18 cellular contexts compared by ENCODE assay signal in the genomic region with DNA sequence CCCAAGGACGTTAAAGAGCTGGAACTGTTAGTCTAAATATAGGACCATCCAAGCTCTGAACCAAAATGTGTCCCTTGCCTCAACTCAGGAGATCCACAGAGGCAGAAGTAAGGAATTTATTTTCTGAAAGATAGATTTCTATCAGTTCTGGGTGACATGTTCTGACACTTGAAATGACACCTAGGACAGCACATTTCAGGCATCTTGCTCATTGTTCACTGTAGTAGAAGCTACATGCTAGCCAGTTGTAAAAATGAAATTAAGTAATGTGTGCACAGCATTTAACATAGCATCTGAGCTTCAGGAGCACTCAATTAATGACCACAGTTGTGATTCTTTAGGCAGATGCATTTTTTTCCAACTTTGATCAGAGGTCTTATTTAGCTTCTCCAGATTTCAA. TPM values are rescaled to one million over a fixed set of nuclear protein-coding genes. Genes with fewer than 3 reads are reported as not detected.
DNase-seq lines count a peak whose midpoint lies in the region; ATAC-seq and TF ChIP-seq lines count a peak whose summit lies in the region.
"Had no signal": no experiment of that assay in that cellular context is flagged by ENCODE, and none has a peak within 500 bp of the region (broad histone marks: within the 10 kb centered on the region; RNA-seq: fewer than 3 reads in every experiment).

No MANE protein-coding gene starts in this region.

- no peak overlapping the region for H3K18ac ChIP-seq in mesenchymal stem cell (ENCODE audit: low read depth in 1 of 2, low read length in 2 of 2)

- H2AK5ac ChIP-seq in mesenchymal stem cell (ENCODE audit: low read length, severe bottlenecking), result no peak overlapping the region

- no peak overlapping the region for H3K14ac ChIP-seq in mesenchymal stem cell (ENCODE audit: low read length in 2 of 2)

- H3K23ac ChIP-seq in mesenchymal stem cell (ENCODE audit: low read length in 2 of 2), result no peak overlapping the region

- no peaks in the 10 kb centered on the region for H3K9me3 ChIP-seq in BLaER1 treated with 17β-estradiol and CSF1 and Interleukin-3, amounts not matched to agents 10 nM and 100 nM (replicated peaks in 1 of 11)
- no peaks in the 10 kb centered on the region for H3K9me3 ChIP-seq in CD8-positive, alpha-beta T cell (ENCODE audit: low read length)
- H3K9me3 ChIP-seq in mesenchymal stem cell (ENCODE audit: control insufficient read depth, low read length) (no peaks in the 10 kb centered on the region), SK-N-SH (no peaks in the 10 kb centered on the region)
- H3K9me3 ChIP-seq: heart right ventricle, vagina had no signal

- peak overlapping the region in 4 of 11 experiments; percentile 2 to 60 (median 33); a peak in 7 of 22 replicates for H3K27ac ChIP-seq in BLaER1 treated with 17β-estradiol and CSF1 and Interleukin-3, amounts not matched to agents 10 nM and 100 nM
- H3K27ac ChIP-seq in CD8-positive, alpha-beta T cell (ENCODE audit: low read depth, low read length), result no peak overlapping the region
- H3K27ac ChIP-seq in mesenchymal stem cell (ENCODE audit: low read length, poor library complexity, severe bottlenecking) (no peak overlapping the region), SK-N-SH (ENCODE audit: low read depth in 2 of 2, low read length in 1 of 2) (no peak overlapping the region)
- H3K27ac ChIP-seq: GM23248, vagina had no signal

- peaks cover 32 to 91% (median 48%) of the 10 kb centered on the region in 10 experiments for H3K4me1 ChIP-seq in BLaER1 treated with 17β-estradiol and CSF1 and Interleukin-3, amounts not matched to agents 10 nM and 100 nM
- peaks cover 34% of the 10 kb centered on the region for H3K4me1 ChIP-seq in CD8-positive, alpha-beta T cell (ENCODE audit: insufficient read depth, low read length)
- H3K4me1 ChIP-seq in mesenchymal stem cell (ENCODE audit: control insufficient read depth, insufficient read depth, low read depth, low read length) (no peaks in the 10 kb centered on the region), SK-N-SH (ENCODE audit: control insufficient read depth in 1 of 2, insufficient read depth in 2 of 2, low read depth in 1 of 2, low read length in 1 of 2) (no peaks in the 10 kb centered on the region)
- H3K4me1 ChIP-seq: vagina had no signal

- peaks cover 0 to 9% (median 0%) of the 10 kb centered on the region in 11 experiments; a peak in 4 of 22 replicates for H3K36me3 ChIP-seq in BLaER1 treated with 17β-estradiol and CSF1 and Interleukin-3, amounts not matched to agents 10 nM and 100 nM
- H3K36me3 ChIP-seq in CD8-positive, alpha-beta T cell (ENCODE audit: insufficient read depth, low read length), result no peaks in the 10 kb centered on the region
- H3K36me3 ChIP-seq in mesenchymal stem cell (ENCODE audit: control insufficient read depth in 1 of 2, insufficient read depth in 2 of 2, low read depth in 1 of 2, low read length in 2 of 2) (no peaks in the 10 kb centered on the region), SK-N-SH (replicated peaks in 1 of 2; ENCODE audit: control insufficient read depth in 1 of 2, insufficient read depth in 2 of 2, low read length in 1 of 2) (no peaks in the 10 kb centered on the region)
- H3K36me3 ChIP-seq: heart right ventricle, vagina had no signal

- no peaks in the 10 kb centered on the region for H3K27me3 ChIP-seq in BLaER1 treated with 17β-estradiol and CSF1 and Interleukin-3, amounts not matched to agents 10 nM and 100 nM
- no peaks in the 10 kb centered on the region for H3K27me3 ChIP-seq in CD8-positive, alpha-beta T cell (ENCODE audit: insufficient read depth, low read length)
- H3K27me3 ChIP-seq in mesenchymal stem cell (ENCODE audit: control insufficient read depth in 1 of 2, insufficient read depth in 1 of 2, low read length in 2 of 2) (peaks cover 53 to 91% of the 10 kb centered on the region in 2 experiments), SK-N-SH (ENCODE audit: insufficient read depth) (peaks cover 23% of the 10 kb centered on the region; the same call in 1 of the 2 replicates)
- H3K27me3 ChIP-seq: vagina had no signal

- no peaks in the 10 kb centered on the region for H3K79me2 ChIP-seq in SK-N-SH (ENCODE audit: insufficient read depth)

- H3K9ac ChIP-seq in BLaER1 treated with 17β-estradiol and CSF1 and Interleukin-3, amounts not matched to agents 10 nM and 100 nM, result peak overlapping the region in 3 of 11 experiments; percentile 19 to 51 (median 38); a peak in 4 of 22 replicates
- no peak overlapping the region for H3K9ac ChIP-seq in mesenchymal stem cell (ENCODE audit: low read length)
- H3K9ac ChIP-seq in SK-N-SH, result no peak overlapping the region
- H3K9ac ChIP-seq: GM23248 had no signal

- H2BK5ac ChIP-seq in mesenchymal stem cell (ENCODE audit: low read depth, low read length, poor library complexity, severe bottlenecking), result no peak overlapping the region

- no peaks in the 10 kb centered on the region for H3K9me2 ChIP-seq in SK-N-SH

- no peak overlapping the region for H4K8ac ChIP-seq in mesenchymal stem cell (ENCODE audit: low read length)

- H2BK12ac ChIP-seq in mesenchymal stem cell (ENCODE audit: low read length in 2 of 2), result no peak overlapping the region

- no peaks in the 10 kb centered on the region for H3K79me1 ChIP-seq in mesenchymal stem cell (replicated peaks; ENCODE audit: low read length, poor library complexity, severe bottlenecking)

- peak overlapping the region in 3 of 10 experiments; percentile 17 to 59 (median 23); a peak in 7 of 20 replicates for H3K4me3 ChIP-seq in BLaER1 treated with 17β-estradiol and CSF1 and Interleukin-3, amounts not matched to agents 10 nM and 100 nM
- H3K4me3 ChIP-seq in CD8-positive, alpha-beta T cell (ENCODE audit: low read depth, low read length), result no peak overlapping the region
- H3K4me3 ChIP-seq in mesenchymal stem cell (ENCODE audit: insufficient read depth in 1 of 2, low read depth in 1 of 2, low read length in 2 of 2) (no peak overlapping the region), SK-N-SH (ENCODE audit: low read depth in 2 of 2, low read length in 1 of 2) (no peak overlapping the region)
- H3K4me3 ChIP-seq: GM23248 had no signal

- POLR2A ChIA-PET in CD8-positive, alpha-beta T cell (lab: Charles Lee), result interaction anchor here (0.8 to 2.0 kb wide), 4 partner anchors 9 to 54 kb away, joined by 3 to 7 read pairs (median 4); no protein-coding TSS in a partner anchor
- POLR2A ChIA-PET in activated CD8-positive, alpha-beta T cell treated with anti-CD3 and anti-CD28 coated beads, Interleukin-2, amount 10 ng/mL, durations not matched to agents 7 days and 5 days (lab: Charles Lee), result interaction anchor here (0.7 to 3.3 kb wide), 8 partner anchors 15 to 256 kb away, joined by 3 to 23 read pairs (median 3); a partner anchor contains a TSS
- POLR2A ChIA-PET in SK-N-SH (lab: Yijun Ruan, JAX), result no interaction called here

- peak overlapping the region; percentile 78 for H3K27ac Mint-ChIP-seq in CD8-positive, alpha-beta T cell
- H3K27ac Mint-ChIP-seq in activated CD8-positive, alpha-beta T cell treated with anti-CD3 and anti-CD28 coated beads, Interleukin-2, amount 10 ng/mL, durations not matched to agents 7 days and 5 days, result peak overlapping the region; percentile 91
- H3K27ac Mint-ChIP-seq in memory B cell, result no peak overlapping the region

- no peak overlapping the region for H2BK15ac ChIP-seq in mesenchymal stem cell (ENCODE audit: low read depth, poor library complexity, severe bottlenecking)

- no peak for DNase-seq in CD8-positive, alpha-beta T cell
- DNase-seq in activated CD8-positive, alpha-beta T cell treated with anti-CD3 and anti-CD28 coated beads, Interleukin-2, amount 10 ng/mL, durations not matched to agents 7 days and 5 days, result no peak
- DNase-seq in memory B cell (ENCODE audit: low spot score in 2 of 2) (no peak), mesenchymal stem cell (no peak), SK-N-SH (no peak)
- DNase-seq: activated gamma-delta T cell; DMS153; GM23248; heart right ventricle; naive thymus-derived CD4-positive, alpha-beta T cell; NCI-H146; NCI-H774; PC-3 had no signal

- no peaks in the 10 kb centered on the region for H3F3A ChIP-seq in SK-N-SH (replicated peaks; ENCODE audit: insufficient read depth)

- peak overlapping the region in 10 of 11 experiments; percentile 20 to 92 (median 65); a peak in 19 of 22 replicates for H3K4me2 ChIP-seq in BLaER1 treated with 17β-estradiol and CSF1 and Interleukin-3, amounts not matched to agents 10 nM and 100 nM
- H3K4me2 ChIP-seq in mesenchymal stem cell (ENCODE audit: low read length, poor library complexity, severe bottlenecking) (no peak overlapping the region), SK-N-SH (no peak overlapping the region)

- no peak overlapping the region for H4K91ac ChIP-seq in mesenchymal stem cell (ENCODE audit: low read length)

- H3K9me3 Mint-ChIP-seq in CD8-positive, alpha-beta T cell, result no peaks in the 10 kb centered on the region
- no peaks in the 10 kb centered on the region for H3K9me3 Mint-ChIP-seq in activated CD8-positive, alpha-beta T cell treated with anti-CD3 and anti-CD28 coated beads, Interleukin-2, amount 10 ng/mL, durations not matched to agents 7 days and 5 days (ENCODE audit: insufficient read depth)
- no peaks in the 10 kb centered on the region for H3K9me3 Mint-ChIP-seq in memory B cell
- H3K9me3 Mint-ChIP-seq: naive thymus-derived CD4-positive, alpha-beta T cell had no signal

- H2AFZ ChIP-seq in mesenchymal stem cell (ENCODE audit: low read depth, low read length) (no peak overlapping the region), SK-N-SH (ENCODE audit: low read depth) (no peak overlapping the region)
- H2AFZ ChIP-seq: GM23248 had no signal

- H3K4ac ChIP-seq in mesenchymal stem cell (ENCODE audit: low read depth in 1 of 2, low read length in 2 of 2), result no peak overlapping the region

- 50% methylated on average over 1 of the region's 1 CpG for WGBS in mesenchymal stem cell
- 0% methylated on average over 1 of the region's 1 CpG for WGBS in SK-N-SH (ENCODE audit: low lambda C conversion rate)

- peaks cover 2% of the 10 kb centered on the region for H3K36me3 Mint-ChIP-seq in CD8-positive, alpha-beta T cell
- H3K36me3 Mint-ChIP-seq in activated CD8-positive, alpha-beta T cell treated with anti-CD3 and anti-CD28 coated beads, Interleukin-2, amount 10 ng/mL, durations not matched to agents 7 days and 5 days (ENCODE audit: low read depth), result peaks cover 61% of the 10 kb centered on the region
- H3K36me3 Mint-ChIP-seq in memory B cell, result peaks cover 4% of the 10 kb centered on the region

- TF ChIP-seq EP300 in SK-N-SH (IDR thresholded peaks at IDR 0.05; ENCODE audit: borderline replicate concordance in 1 of 2, low read depth in 1 of 2, low read length in 1 of 2), result no peak

- TF ChIP-seq CTCF in CD8-positive, alpha-beta T cell (IDR thresholded peaks at IDR 0.05), result no peak
- no peak for TF ChIP-seq CTCF in SK-N-SH (IDR thresholded peaks at IDR 0.05)

- H4K20me1 ChIP-seq in BLaER1 treated with 17β-estradiol and CSF1 and Interleukin-3, amounts not matched to agents 10 nM and 100 nM, result no peaks in the 10 kb centered on the region
- H4K20me1 ChIP-seq in SK-N-SH (ENCODE audit: insufficient read depth), result no peaks in the 10 kb centered on the region

- TF ChIP-seq RAD21 in SK-N-SH (IDR thresholded peaks at IDR 0.05; ENCODE audit: low read length), result no peak

- intact Hi-C loops in CD8-positive, alpha-beta T cell (cut with DNase I, micrococcal nuclease), result no loop called here

- H3K4me3 Mint-ChIP-seq in CD8-positive, alpha-beta T cell, result peak overlapping the region; percentile 66
- H3K4me3 Mint-ChIP-seq in activated CD8-positive, alpha-beta T cell treated with anti-CD3 and anti-CD28 coated beads, Interleukin-2, amount 10 ng/mL, durations not matched to agents 7 days and 5 days, result peak overlapping the region; percentile 85
- peak overlapping the region; percentile 88 for H3K4me3 Mint-ChIP-seq in memory B cell

- no peak overlapping the region for H2BK120ac ChIP-seq in mesenchymal stem cell (ENCODE audit: low read depth, low read length)

- CTCF ChIA-PET in CD8-positive, alpha-beta T cell (lab: Charles Lee), result interaction anchor here (1.8 to 8.3 kb wide), 2 partner anchors 16 to 78 kb away, joined by 5 to 56 read pairs; a partner anchor contains a TSS
- CTCF ChIA-PET in activated CD8-positive, alpha-beta T cell treated with anti-CD3 and anti-CD28 coated beads, Interleukin-2, amount 10 ng/mL, durations not matched to agents 7 days and 5 days (lab: Charles Lee), result interaction anchor here (1.0 to 10.1 kb wide), 14 partner anchors 15 to 426 kb away, joined by 3 to 198 read pairs (median 4); a partner anchor contains a TSS
- CTCF ChIA-PET in SK-N-SH (lab: Yijun Ruan, JAX), result no interaction called here

- H3K27me3 Mint-ChIP-seq in CD8-positive, alpha-beta T cell (ENCODE audit: low read depth), result peaks cover 4% of the 10 kb centered on the region
- peaks cover 2% of the 10 kb centered on the region for H3K27me3 Mint-ChIP-seq in activated CD8-positive, alpha-beta T cell treated with anti-CD3 and anti-CD28 coated beads, Interleukin-2, amount 10 ng/mL, durations not matched to agents 7 days and 5 days (ENCODE audit: low read depth)
- peaks cover 2% of the 10 kb centered on the region for H3K27me3 Mint-ChIP-seq in memory B cell

- peaks cover 76% of the 10 kb centered on the region for H3K4me1 Mint-ChIP-seq in CD8-positive, alpha-beta T cell (ENCODE audit: low read depth)
- H3K4me1 Mint-ChIP-seq in activated CD8-positive, alpha-beta T cell treated with anti-CD3 and anti-CD28 coated beads, Interleukin-2, amount 10 ng/mL, durations not matched to agents 7 days and 5 days (ENCODE audit: low read depth), result peaks cover 95% of the 10 kb centered on the region
- H3K4me1 Mint-ChIP-seq in memory B cell, result peaks cover 53% of the 10 kb centered on the region

- no peak for ATAC-seq in CD8-positive, alpha-beta T cell
- ATAC-seq in activated CD8-positive, alpha-beta T cell treated with anti-CD3 and anti-CD28 coated beads, Interleukin-2, amount 10 ng/mL, durations not matched to agents 7 days and 5 days, result no peak
- no peak for ATAC-seq in memory B cell (ENCODE audit: low read depth)
- no peak for ATAC-seq in GM18517 (IDR thresholded peaks at IDR 0.05; ENCODE audit: unreplicated experiment)
- ATAC-seq: heart right ventricle, PC-3 had no signal

RNA-seq across cellular contexts. Expression of a gene that starts 0.6 kb away (rescaled TPM):
- under 1 TPM; 0.62 to 0.67 TPM for total RNA-seq in CD8-positive, alpha-beta T cell
- total RNA-seq in activated CD8-positive, alpha-beta T cell treated with anti-CD3 and anti-CD28 coated beads, Interleukin-2, amount 10 ng/mL, durations not matched to agents 7 days and 5 days, result 10 to 100 TPM; 70.8 to 70.9 TPM
- not detected for polyA plus RNA-seq in mesenchymal stem cell (2013, experiment 1 of 2)
- polyA plus RNA-seq in mesenchymal stem cell (2013, experiment 2 of 2), result not detected
- polyA plus RNA-seq in SK-N-SH (2012; rRNA removed), result not detected in 2 replicates
- not detected in 2 replicates for polyA plus RNA-seq in SK-N-SH (2012; cell fraction: cytosol; rRNA removed)
- not detected in 2 replicates for polyA plus RNA-seq in SK-N-SH (2012; cell fraction: nucleus; rRNA removed)
- total RNA-seq: astrocyte, GM23248, PC-3, SK-MEL-5 had no signal
- polyA plus RNA-seq: GM23248 had no signal

RNA-seq across cellular contexts. Expression of a gene that starts 16.3 kb away (rescaled TPM):
- total RNA-seq in CD8-positive, alpha-beta T cell, result 1 to 10 TPM; 6.7 to 7.5 TPM
- total RNA-seq in activated CD8-positive, alpha-beta T cell treated with anti-CD3 and anti-CD28 coated beads, Interleukin-2, amount 10 ng/mL, durations not matched to agents 7 days and 5 days, result 10 to 100 TPM; 38.4 to 38.8 TPM
- polyA plus RNA-seq in mesenchymal stem cell (2013, experiment 1 of 2), result not detected
- polyA plus RNA-seq in mesenchymal stem cell (2013, experiment 2 of 2), result not detected
- polyA plus RNA-seq in SK-N-SH (2012; rRNA removed), result not detected in 2 replicates
- polyA plus RNA-seq in SK-N-SH (2012; cell fraction: cytosol; rRNA removed), result not detected in 2 replicates
- polyA plus RNA-seq in SK-N-SH (2012; cell fraction: nucleus; rRNA removed), result not detected in 2 replicates
- total RNA-seq: astrocyte, GM23248, PC-3, SK-MEL-5 had no signal
- polyA plus RNA-seq: GM23248; naive thymus-derived CD4-positive, alpha-beta T cell had no signal

RNA-seq across cellular contexts. Expression of a gene that starts 52.6 kb away (rescaled TPM):
- total RNA-seq in CD8-positive, alpha-beta T cell, result 1 to 10 TPM; 5.3 to 6.6 TPM
- 10 to 100 TPM; 10.1 to 11.2 TPM for total RNA-seq in activated CD8-positive, alpha-beta T cell treated with anti-CD3 and anti-CD28 coated beads, Interleukin-2, amount 10 ng/mL, durations not matched to agents 7 days and 5 days
- 0.08 TPM for polyA plus RNA-seq in mesenchymal stem cell (2013, experiment 1 of 2)
- polyA plus RNA-seq in mesenchymal stem cell (2013, experiment 2 of 2), result 0.08 TPM
- polyA plus RNA-seq in SK-N-SH (2012; rRNA removed), result not detected in 2 replicates
- 0.06 TPM in 1 of 2 replicates, not detected in the other for polyA plus RNA-seq in SK-N-SH (2012; cell fraction: cytosol; rRNA removed)
- 0.08 TPM in 1 of 2 replicates, not detected in the other for polyA plus RNA-seq in SK-N-SH (2012; cell fraction: nucleus; rRNA removed)
- total RNA-seq: astrocyte, GM23248, SK-MEL-5, vagina had no signal
- polyA plus RNA-seq: GM23248 had no signal

Comparison
In these comparisons a context has a peak if more than half of its experiments do, and no peak if none do; other contexts are left out.
1. H3K4me2 ChIP-seq: peak in BLaER1 treated with 17β-estradiol and CSF1 and Interleukin-3, amounts not matched to agents 10 nM and 100 nM (10 of 11); none in mesenchymal stem cell (single experiment) and SK-N-SH (single experiment).
2. RNA of a gene that starts 0.6 kb away (total RNA-seq): 70.8 to 70.9 TPM in activated CD8-positive, alpha-beta T cell treated with anti-CD3 and anti-CD28 coated beads, Interleukin-2, amount 10 ng/mL, durations not matched to agents 7 days and 5 days; 0.62 to 0.67 TPM in CD8-positive, alpha-beta T cell; every median in the first group is over 10 times any median in the second.
3. RNA of a gene that starts 16.3 kb away (total RNA-seq): 38.4 to 38.8 TPM in activated CD8-positive, alpha-beta T cell treated with anti-CD3 and anti-CD28 coated beads, Interleukin-2, amount 10 ng/mL, durations not matched to agents 7 days and 5 days; 6.7 to 7.5 TPM in CD8-positive, alpha-beta T cell; every median in the first group is over 4 times any median in the second.
4. Peak in every context shown above with its lines, with median percentiles within 50 percentile points of each other: H3K4me3 Mint-ChIP-seq.